8 cellular contexts compared by ENCODE assay signal in genomic region chr1:150970818-150971582, GRCh38. TPM values are rescaled to one million over a fixed set of nuclear protein-coding genes. Genes with fewer than 3 reads are reported as not detected.
DNase-seq lines count a peak whose midpoint lies in the region; ATAC-seq and TF ChIP-seq lines count a peak whose summit lies in the region.

No MANE protein-coding gene starts in this region.

- no peaks in the 10 kb centered on the region for H3K27me3 Mint-ChIP-seq in H9 (ENCODE audit: low read depth)

- H2AK5ac ChIP-seq in H9 (ENCODE audit: insufficient read length, low read length) = no peak overlapping the region

- no peak for TF ChIP-seq CTCF in H9 (conservative IDR thresholded peaks at IDR 0.05)
- TF ChIP-seq CTCF in left ventricle myocardium inferior (IDR thresholded peaks at IDR 0.05; ENCODE audit: borderline replicate concordance) = no peak

- H3K4me1 ChIP-seq in H9 (ENCODE audit: insufficient read depth, low read length) (peaks cover 8% of the 10 kb centered on the region), left ventricle myocardium inferior (peaks cover 66% of the 10 kb centered on the region)

- H3K4me1 Mint-ChIP-seq in H9 = peaks cover 48 to 51% of the 10 kb centered on the region in 2 experiments

- H3K27me3 ChIP-seq in H9 (ENCODE audit: insufficient read depth, low read length) (no peaks in the 10 kb centered on the region), left ventricle myocardium inferior (ENCODE audit: low read depth) (no peaks in the 10 kb centered on the region)

- peak overlapping the region; percentile 72 for H3K4me2 ChIP-seq in H9 (ENCODE audit: insufficient read depth, insufficient read length, low read length)

- H3K9ac ChIP-seq in H9 (ENCODE audit: extremely low read depth, insufficient read length, low read length) = no peak overlapping the region

- no peak overlapping the region for H4K91ac ChIP-seq in H9 (ENCODE audit: insufficient read length, low read depth, low read length)

- H3K4me3 ChIP-seq in left ventricle myocardium inferior = peak overlapping the region; percentile 94

- ATAC-seq in activated naive CD4-positive, alpha-beta T cell treated with anti-CD3 and anti-CD28 coated beads, Interleukin-2, amount 50 U/mL, for 72 hours = no peak
- peak; percentile 91 for ATAC-seq in sciatic nerve
- no peak for ATAC-seq in HG03280 (IDR thresholded peaks at IDR 0.05; ENCODE audit: unreplicated experiment)

- H3K27ac ChIP-seq in H9 (ENCODE audit: insufficient read length, low read depth, low read length) (no peak overlapping the region), left ventricle myocardium inferior (replicated peaks) (peak overlapping the region; percentile 99)

- no peak overlapping the region for H3K56ac ChIP-seq in H9 (ENCODE audit: insufficient read length, low read depth, low read length)

- no peak overlapping the region for H2BK120ac ChIP-seq in H9 (ENCODE audit: low read depth, low read length, poor library complexity, severe bottlenecking)

- no peak overlapping the region for H3K4ac ChIP-seq in H9 (ENCODE audit: low read depth, low read length)

- no peaks in the 10 kb centered on the region for H3K79me1 ChIP-seq in H9 (ENCODE audit: insufficient read depth, low read depth, low read length, poor library complexity, severe bottlenecking)

- no peak overlapping the region for H2BK15ac ChIP-seq in H9 (ENCODE audit: low read depth, low read length)

- H3K4me3 Mint-ChIP-seq in H9 = peak overlapping the region; percentile 78 to 86

- peaks cover 31% of the 10 kb centered on the region; the same call in 1 of the 2 replicates for H3K79me2 ChIP-seq in H9 (ENCODE audit: insufficient read depth, low read length)

- no peak overlapping the region for H4K8ac ChIP-seq in H9 (replicated peaks; ENCODE audit: insufficient read length, low read depth, low read length)

- H3T11ph ChIP-seq in H9 (ENCODE audit: low read length) = no peak overlapping the region

- no peak overlapping the region for H3K23ac ChIP-seq in H9 (ENCODE audit: insufficient read length, low read depth, low read length)

- no peak for DNase-seq in H9
- no peak for DNase-seq in activated naive CD4-positive, alpha-beta T cell treated with anti-CD3 and anti-CD28 coated beads, Interleukin-2, amount 50 U/mL, for 72 hours (ENCODE audit: low spot score in 2 of 2)
- peak; percentile 84 for DNase-seq in left ventricle myocardium inferior
- peak; percentile 80 for DNase-seq in sciatic nerve (ENCODE audit: low spot score)
- no peak for DNase-seq in DMS153 (lab: John Stamatoyannopoulos, UW)
- DNase-seq in NCI-H748 (lab: John Stamatoyannopoulos, UW; ENCODE audit: unreplicated experiment) = no peak
- no peak for DNase-seq in putamen (ENCODE audit: low spot score)

- H2AFZ ChIP-seq in H9 (ENCODE audit: low read length) = no peak overlapping the region

- H3K36me3 ChIP-seq in left ventricle myocardium inferior = peaks cover 32% of the 10 kb centered on the region

- H3K36me3 Mint-ChIP-seq in H9 (ENCODE audit: insufficient read depth in 1 of 3, low read depth in 3 of 3) = peaks cover 29 to 35% (median 34%) of the 10 kb centered on the region in 3 experiments
- peaks cover 17 to 32% of the 10 kb centered on the region in 2 donors for H3K36me3 Mint-ChIP-seq in activated naive CD4-positive, alpha-beta T cell treated with anti-CD3 and anti-CD28 coated beads, Interleukin-2, amount 50 U/mL, for 72 hours

- no peak overlapping the region for H2BK12ac ChIP-seq in H9 (ENCODE audit: insufficient read length, low read depth, low read length)

- no peak overlapping the region for H3K18ac ChIP-seq in H9 (ENCODE audit: insufficient read length, low read depth, low read length)

- H3K14ac ChIP-seq in H9 (ENCODE audit: insufficient read depth, low read length) = no peak overlapping the region

- no peak overlapping the region for H2BK20ac ChIP-seq in H9 (ENCODE audit: low read depth, low read length, poor library complexity, severe bottlenecking)

- no peak overlapping the region for H4K5ac ChIP-seq in H9 (ENCODE audit: insufficient read length, low read depth, low read length)

- intact Hi-C loops in left ventricle myocardium inferior (cut with micrococcal nuclease) (no loop called here), sciatic nerve (cut with DNase I) (no loop called here)

- H3K9me3 Mint-ChIP-seq in H9 = no peaks in the 10 kb centered on the region
- H3K9me3 Mint-ChIP-seq in activated naive CD4-positive, alpha-beta T cell treated with anti-CD3 and anti-CD28 coated beads, Interleukin-2, amount 50 U/mL, for 72 hours = no peaks in the 10 kb centered on the region

- no peaks in the 10 kb centered on the region for H4K20me1 ChIP-seq in H9 (ENCODE audit: control insufficient read depth, insufficient read depth, insufficient read length)

- H3K9me3 ChIP-seq in H9 (ENCODE audit: control insufficient read depth, low read depth, low read length) = no peaks in the 10 kb centered on the region
- no peaks in the 10 kb centered on the region for H3K9me3 ChIP-seq in left ventricle myocardium inferior (replicated peaks)

- peaks cover 12% of the 10 kb centered on the region for H3K23me2 ChIP-seq in H9 (ENCODE audit: insufficient read length, low read depth, low read length, poor library complexity, severe bottlenecking)

- H3K27ac Mint-ChIP-seq in H9 = peak overlapping the region; percentile 79 to 96 (median 92); a peak in 5 of 7 replicates
- peak overlapping the region; percentile 88 to 89 for H3K27ac Mint-ChIP-seq in activated naive CD4-positive, alpha-beta T cell treated with anti-CD3 and anti-CD28 coated beads, Interleukin-2, amount 50 U/mL, for 72 hours

- no CpG with 5 or more reads among the region's 11 CpGs for WGBS in H9 (ENCODE audit: extremely low coverage, insufficient read length, low lambda C conversion rate)

- no peak overlapping the region for H2BK5ac ChIP-seq in H9 (ENCODE audit: insufficient read length, low read length)

RNA-seq across cellular contexts. Expression of gene CERS2, which starts 3.6 kb away (rescaled TPM):
- total RNA-seq in H9 (2021) (201 and 209 TPM in 2 replicates), left ventricle myocardium inferior (78.9 TPM), sciatic nerve (215 TPM)
- 100 to 1,000 TPM; 110 to 134 TPM for total RNA-seq in activated naive CD4-positive, alpha-beta T cell treated with anti-CD3 and anti-CD28 coated beads, Interleukin-2, amount 50 U/mL, for 72 hours

RNA-seq across cellular contexts. Expression of gene ANXA9, which starts 11.1 kb away (rescaled TPM):
- total RNA-seq in H9 (2021) = 0.81 and 0.92 TPM in 2 replicates
- total RNA-seq in activated naive CD4-positive, alpha-beta T cell treated with anti-CD3 and anti-CD28 coated beads, Interleukin-2, amount 50 U/mL, for 72 hours = not detected
- total RNA-seq in left ventricle myocardium inferior = 0.14 TPM
- total RNA-seq in sciatic nerve = 5.6 TPM

RNA-seq across cellular contexts. Expression of gene MINDY1, which starts 35.7 kb away (rescaled TPM):
- total RNA-seq in H9 (2021) (6.4 and 6.8 TPM in 2 replicates), left ventricle myocardium inferior (44.3 TPM), sciatic nerve (50.5 TPM)
- total RNA-seq in activated naive CD4-positive, alpha-beta T cell treated with anti-CD3 and anti-CD28 coated beads, Interleukin-2, amount 50 U/mL, for 72 hours = 10 to 100 TPM; 23.3 to 32.3 TPM

RNA-seq across cellular contexts. Expression of gene PRUNE1, which starts 37.2 kb away (rescaled TPM):
- 21.0 and 22.3 TPM in 2 replicates for total RNA-seq in H9 (2021)
- 10 to 100 TPM; 18.0 to 20.7 TPM for total RNA-seq in activated naive CD4-positive, alpha-beta T cell treated with anti-CD3 and anti-CD28 coated beads, Interleukin-2, amount 50 U/mL, for 72 hours
- 42.8 TPM for total RNA-seq in left ventricle myocardium inferior
- 22.6 TPM for total RNA-seq in sciatic nerve

RNA-seq across cellular contexts. Expression of gene SETDB1, which starts 44.8 kb away (rescaled TPM):
- 62.1 and 62.7 TPM in 2 replicates for total RNA-seq in H9 (2021)
- 10 to 100 TPM; 57.4 to 73.6 TPM for total RNA-seq in activated naive CD4-positive, alpha-beta T cell treated with anti-CD3 and anti-CD28 coated beads, Interleukin-2, amount 50 U/mL, for 72 hours
- total RNA-seq in left ventricle myocardium inferior = 17.2 TPM
- total RNA-seq in sciatic nerve = 52.0 TPM

Comparison
In these comparisons a context has a peak if more than half of its experiments do, and no peak if none do; other contexts are left out.
1. DNase-seq: peak in left ventricle myocardium inferior (single experiment) and sciatic nerve (single experiment); none in H9 (single experiment), activated naive CD4-positive, alpha-beta T cell treated with anti-CD3 and anti-CD28 coated beads, Interleukin-2, amount 50 U/mL, for 72 hours (0 of 2), DMS153 (single experiment), NCI-H748 (single experiment) and putamen (single experiment).